In genomic region chr2:197514754-197515153, GRCh38 we compare ENCODE assay signal across 8 cellular contexts. TPM values are rescaled to one million over a fixed set of nuclear protein-coding genes. Genes with fewer than 3 reads are reported as not detected.
DNase-seq lines count a peak whose midpoint lies in the region; ATAC-seq and TF ChIP-seq lines count a peak whose summit lies in the region.

No MANE protein-coding gene starts in this region.

- H3K4me3 ChIP-seq in OCI-LY3 (ENCODE audit: low read length), result peak overlapping the region; percentile 77

- H3K36me3 Mint-ChIP-seq in effector memory CD8-positive, alpha-beta T cell (ENCODE audit: insufficient read depth), result peaks cover 20% of the 10 kb centered on the region
- peaks cover 2% of the 10 kb centered on the region for H3K36me3 Mint-ChIP-seq in osteocyte (ENCODE audit: unreplicated experiment)

- ATAC-seq in effector memory CD8-positive, alpha-beta T cell (replicated peaks), result no peak
- no peak for ATAC-seq in GM19452 (IDR thresholded peaks at IDR 0.05; ENCODE audit: unreplicated experiment)

- H3K27me3 ChIP-seq in OCI-LY3 (ENCODE audit: low read depth, low read length), result no peaks in the 10 kb centered on the region

- TF ChIP-seq CTCF in OCI-LY3 (IDR thresholded peaks at IDR 0.05; ENCODE audit: low read depth, low read length) (no peak), osteocyte (IDR thresholded peaks at IDR 0.05) (no peak), GM13977 (IDR thresholded peaks at IDR 0.05; ENCODE audit: extremely low read depth, insufficient read depth, missing control alignments) (no peak)

- DNase-seq in NOMO-1 treated with DMSO at 0.1 percent for 48 hours (lab: John Stamatoyannopoulos, UW; ENCODE audit: unreplicated experiment) (peak; percentile 13), NOMO-1 treated with dmso at 0.1 percent for 144 hours (lab: John Stamatoyannopoulos, UW; ENCODE audit: unreplicated experiment) (no peak), osteocyte (ENCODE audit: extremely low spot score, unreplicated experiment) (no peak), HuH-7 (ENCODE audit: low spot score) (no peak), GM13977 (ENCODE audit: low spot score) (no peak)
- no peak for DNase-seq in effector memory CD8-positive, alpha-beta T cell

- no peaks in the 10 kb centered on the region for H3K9me3 Mint-ChIP-seq in effector memory CD8-positive, alpha-beta T cell
- no peaks in the 10 kb centered on the region for H3K9me3 Mint-ChIP-seq in osteocyte (ENCODE audit: unreplicated experiment)

- peak overlapping the region; percentile 61 for H3K27ac ChIP-seq in OCI-LY3 (ENCODE audit: low read length)

- H3K27ac Mint-ChIP-seq in effector memory CD8-positive, alpha-beta T cell, result peak overlapping the region; percentile 98 to 99
- H3K27ac Mint-ChIP-seq in osteocyte (ENCODE audit: unreplicated experiment), result peak overlapping the region; percentile 96

- H3K4me2 ChIP-seq in OCI-LY3 (ENCODE audit: low read length), result peak overlapping the region; percentile 81

- no peaks in the 10 kb centered on the region for H3K27me3 Mint-ChIP-seq in effector memory CD8-positive, alpha-beta T cell
- H3K27me3 Mint-ChIP-seq in osteocyte (ENCODE audit: unreplicated experiment), result no peaks in the 10 kb centered on the region

- peaks cover 19 to 33% of the 10 kb centered on the region in 2 donors for H3K4me1 Mint-ChIP-seq in effector memory CD8-positive, alpha-beta T cell (ENCODE audit: low read depth in 2 of 2)
- peaks cover 37% of the 10 kb centered on the region for H3K4me1 Mint-ChIP-seq in osteocyte (ENCODE audit: unreplicated experiment)

- in situ Hi-C loops in GM13977 (cut with MboI; ENCODE audit: low pct_unique_long_range_greater_than_20kb, low sequenced_read_pairs, unreplicated experiment), result no loop called here

- peaks cover 15% of the 10 kb centered on the region for H3K4me1 ChIP-seq in OCI-LY3 (ENCODE audit: low read length)

- H4K20me1 ChIP-seq in OCI-LY3 (ENCODE audit: insufficient read depth, low read length), result peaks cover 16% of the 10 kb centered on the region

- H2AFZ ChIP-seq in OCI-LY3 (ENCODE audit: low read depth, low read length), result peak overlapping the region; percentile 94

- H3K36me3 ChIP-seq in OCI-LY3 (replicated peaks; ENCODE audit: low read depth, low read length), result no peaks in the 10 kb centered on the region

- H3K9ac ChIP-seq in OCI-LY3 (ENCODE audit: low read length), result peak overlapping the region; percentile 85

- peaks cover 51% of the 10 kb centered on the region for H3K79me2 ChIP-seq in OCI-LY3 (ENCODE audit: low read length)

- H3K9me3 ChIP-seq in OCI-LY3 (ENCODE audit: insufficient read depth, low read length), result no peaks in the 10 kb centered on the region

- peak overlapping the region; percentile 94 to 95 for H3K4me3 Mint-ChIP-seq in effector memory CD8-positive, alpha-beta T cell
- H3K4me3 Mint-ChIP-seq in osteocyte (ENCODE audit: unreplicated experiment), result peak overlapping the region; percentile 93

RNA-seq across cellular contexts. Expression of gene MOB4, which starts 1.1 kb away (rescaled TPM):
- 23.1 and 23.7 TPM in 2 replicates for total RNA-seq in osteocyte

RNA-seq across cellular contexts. Expression of gene HSPE1, which starts 14.6 kb away (rescaled TPM):
- 60.5 and 70.4 TPM in 2 replicates for total RNA-seq in osteocyte

RNA-seq across cellular contexts. Expression of gene HSPD1, which starts 15.1 kb away (rescaled TPM):
- 163 and 165 TPM in 2 replicates for total RNA-seq in osteocyte
